ENCODE assay signal across 19 cellular contexts in genomic region chr3:190697502-190697830, GRCh38.
DNase-seq lines count a peak whose midpoint lies in the region; ATAC-seq, FAIRE-seq and TF ChIP-seq lines count a peak whose summit lies in the region.
"Had no signal": no experiment of that assay in that cellular context is flagged by ENCODE, and none has a peak within 500 bp of the region (broad histone marks: within the 10 kb centered on the region; RNA-seq: fewer than 3 reads in every experiment).

No MANE protein-coding gene starts in this region.

- TF ChIP-seq CTCF in C4-2B (conservative IDR thresholded peaks at IDR 0.05) (peak; percentile 64), OCI-LY7 (conservative IDR thresholded peaks at IDR 0.05; ENCODE audit: low read length) (peak; percentile 38; the same call in 1 of the 2 replicates), chondrocyte (IDR thresholded peaks at IDR 0.05) (peak; percentile 66), pancreas (IDR thresholded peaks at IDR 0.05) (no peak), thyroid gland (IDR thresholded peaks at IDR 0.05) (no peak)

- no peaks in the 10 kb centered on the region for H4K20me1 ChIP-seq in OCI-LY7 (ENCODE audit: insufficient read depth, low read length)

- no peak overlapping the region for H3K27ac ChIP-seq in C4-2B
- H3K27ac ChIP-seq in OCI-LY7 (ENCODE audit: low read depth, low read length, poor library complexity, severe bottlenecking) = no peak overlapping the region
- no peak overlapping the region for H3K27ac ChIP-seq in pancreas
- H3K27ac ChIP-seq in thyroid gland = no peak overlapping the region
- H3K27ac ChIP-seq: cardiac muscle cell, colonic mucosa had no signal

- CTCF ChIA-PET in OCI-LY7 (lab: Charles Lee; ENCODE audit: unreplicated experiment) = no interaction called here

- H3K36me3 Mint-ChIP-seq in chondrocyte (ENCODE audit: low read depth) = peaks cover 2% of the 10 kb centered on the region
- H3K36me3 Mint-ChIP-seq: activated naive CD8-positive, alpha-beta T cell; CD4-positive, alpha-beta memory T cell; memory B cell had no signal

- peak overlapping the region; percentile 27 for H3K4me3 Mint-ChIP-seq in chondrocyte (ENCODE audit: unreplicated experiment)
- H3K4me3 Mint-ChIP-seq: activated naive CD8-positive, alpha-beta T cell; CD4-positive, alpha-beta memory T cell; memory B cell had no signal

- intact Hi-C loops in OCI-LY7 (cut with micrococcal nuclease; ENCODE audit: unreplicated experiment) (loop anchor here (5.0 kb wide), 1 partner anchor 735 kb away; no protein-coding TSS in a partner anchor), pancreas (cut with DNase I) (no loop called here), thyroid gland (cut with DNase I) (no loop called here)

- no peak overlapping the region for H2AFZ ChIP-seq in OCI-LY7 (ENCODE audit: low read length)

- H3K9me3 Mint-ChIP-seq in chondrocyte (ENCODE audit: low read depth) = peaks cover 3% of the 10 kb centered on the region
- H3K9me3 Mint-ChIP-seq: CD4-positive, alpha-beta memory T cell; memory B cell had no signal

- no peaks in the 10 kb centered on the region for H3K27me3 Mint-ChIP-seq in chondrocyte (ENCODE audit: low read depth)

- H3K4me1 Mint-ChIP-seq in chondrocyte (ENCODE audit: low read depth) = peaks cover 33% of the 10 kb centered on the region
- H3K4me1 Mint-ChIP-seq: CD4-positive, alpha-beta memory T cell; memory B cell had no signal

- H3K4me3 ChIP-seq in OCI-LY7 (ENCODE audit: low read depth, low read length, poor library complexity, severe bottlenecking) (no peak overlapping the region), pancreas (no peak overlapping the region), thyroid gland (replicated peaks in 1 of 3) (no peak overlapping the region)
- H3K4me3 ChIP-seq: cardiac muscle cell, colonic mucosa had no signal

- no peaks in the 10 kb centered on the region for H3K79me2 ChIP-seq in OCI-LY7 (ENCODE audit: insufficient read depth, low read depth, low read length)

- TF ChIP-seq POLR2A in thyroid gland (IDR thresholded peaks at IDR 0.05) = no peak

- H3K9me2 ChIP-seq in OCI-LY7 (ENCODE audit: insufficient read depth, low read length) = no peaks in the 10 kb centered on the region

- no peak overlapping the region for H3K4me2 ChIP-seq in OCI-LY7 (ENCODE audit: low read length)

- H3K36me3 ChIP-seq in OCI-LY7 (ENCODE audit: insufficient read depth, low read length) (no peaks in the 10 kb centered on the region), pancreas (no peaks in the 10 kb centered on the region), thyroid gland (no peaks in the 10 kb centered on the region)
- H3K36me3 ChIP-seq: cardiac muscle cell, colonic mucosa, right lobe of liver had no signal

- POLR2A ChIA-PET in OCI-LY7 (lab: Charles Lee) = interaction anchor here (0.6 to 2.3 kb wide), 10 partner anchors 9 to 365 kb away, joined by 3 to 7 read pairs (median 4); no protein-coding TSS in a partner anchor

- H3K27me3 ChIP-seq in pancreas (no peaks in the 10 kb centered on the region), thyroid gland (no peaks in the 10 kb centered on the region)
- H3K27me3 ChIP-seq: cardiac muscle cell, colonic mucosa, right lobe of liver had no signal

- no peak overlapping the region for H3K27ac Mint-ChIP-seq in chondrocyte (ENCODE audit: unreplicated experiment)
- H3K27ac Mint-ChIP-seq: activated naive CD8-positive, alpha-beta T cell; CD4-positive, alpha-beta memory T cell; memory B cell had no signal

- FAIRE-seq in pancreas (lab: Jason Lieb, UNC) = peak; percentile 13
- FAIRE-seq: H1 had no signal

- no peak for ATAC-seq in pancreas

- no peaks in the 10 kb centered on the region for H3K9me3 ChIP-seq in OCI-LY7 (ENCODE audit: low read length)
- no peaks in the 10 kb centered on the region for H3K9me3 ChIP-seq in pancreas
- H3K9me3 ChIP-seq in thyroid gland = no peaks in the 10 kb centered on the region
- H3K9me3 ChIP-seq: colonic mucosa, right lobe of liver had no signal

- DNase-seq in OCI-LY7 (ENCODE audit: low spot score) = no peak
- DNase-seq in chondrocyte (ENCODE audit: low spot score) = no peak
- no peak for DNase-seq in pancreas
- DNase-seq in ureter (ENCODE audit: low spot score) = no peak
- DNase-seq in thyroid gland = no peak
- DNase-seq in AML-193 (lab: John Stamatoyannopoulos, UW) = no peak
- DNase-seq: activated CD8-positive, alpha-beta memory T cell treated with anti-CD3 and anti-CD28 coated beads for 24 hours; activated T-cell treated with anti-CD3 and anti-CD28 coated beads for 4 hours; CD4-positive, alpha-beta memory T cell; colonic mucosa; effector memory CD4-positive, alpha-beta T cell; KG1; right lobe of liver; stimulated activated CD4-positive, alpha-beta T cell treated with anti-CD3 and anti-CD28 coated beads, Interleukin-4, amount 100 ng/mL, for 24 hours had no signal

- H3K4me1 ChIP-seq in OCI-LY7 (ENCODE audit: insufficient read depth, low read length, poor library complexity, severe bottlenecking) = no peaks in the 10 kb centered on the region
- H3K4me1 ChIP-seq in pancreas = peaks cover 3 to 20% (median 14%) of the 10 kb centered on the region in 3 donors
- H3K4me1 ChIP-seq in thyroid gland = no peaks in the 10 kb centered on the region
- H3K4me1 ChIP-seq: colonic mucosa had no signal

- BruUV-seq in OCI-LY7 (replicated peaks; lab: Mats Ljungman, UMichigan) = no TSS peak

Comparison
In these comparisons a context has a peak if more than half of its experiments do, and no peak if none do; other contexts are left out.
1. CTCF ChIP-seq: peak in C4-2B (single experiment), OCI-LY7 (single experiment) and chondrocyte (single experiment); none in pancreas (0 of 4) and thyroid gland (0 of 6).